8 cellular contexts compared by ENCODE assay signal in genomic region chr10:71748671-71749191, GRCh38. TPM values are rescaled to one million over a fixed set of nuclear protein-coding genes. Genes with fewer than 3 reads are reported as not detected.
DNase-seq lines count a peak whose midpoint lies in the region; ATAC-seq and TF ChIP-seq lines count a peak whose summit lies in the region.
"Had no signal": no experiment of that assay in that cellular context is flagged by ENCODE, and none has a peak within 500 bp of the region (broad histone marks: within the 10 kb centered on the region; RNA-seq: fewer than 3 reads in every experiment).

No MANE protein-coding gene starts in this region.

- ATAC-seq in GM21423 (IDR thresholded peaks at IDR 0.05; ENCODE audit: unreplicated experiment) (peak; percentile 50), lower lobe of right lung (peak; percentile 58 to 79), GM21367 (IDR thresholded peaks at IDR 0.05; ENCODE audit: unreplicated experiment) (no peak), HG03469 (IDR thresholded peaks at IDR 0.05; ENCODE audit: unreplicated experiment) (no peak)
- peak; percentile 87 for ATAC-seq in stimulated activated effector memory CD8-positive, alpha-beta T cell treated with anti-CD3 and anti-CD28 coated beads, Interleukin-12 subunit alpha, Interleukin-12 subunit beta, amount 100 ng/mL, for 72 hours

- H3K4me1 Mint-ChIP-seq in activated naive CD4-positive, alpha-beta T cell treated with anti-CD3 and anti-CD28 coated beads for 36 hours (ENCODE audit: low read depth), result peaks cover 94% of the 10 kb centered on the region
- H3K4me1 Mint-ChIP-seq in stimulated activated effector memory CD8-positive, alpha-beta T cell treated with anti-CD3 and anti-CD28 coated beads, Interleukin-12 subunit alpha, Interleukin-12 subunit beta, amount 100 ng/mL, for 72 hours, result peaks cover 96% of the 10 kb centered on the region

- CTCF ChIA-PET in activated naive CD4-positive, alpha-beta T cell treated with anti-CD3 and anti-CD28 coated beads for 36 hours (lab: Charles Lee), result interaction anchor here (0.6 to 4.1 kb wide), 9 partner anchors 9 to 50 kb away, joined by 3 to 27 read pairs (median 5); partner anchors contain the start of gene VSIR

- no peaks in the 10 kb centered on the region for H3K9me3 ChIP-seq in Peyer's patch
- H3K9me3 ChIP-seq in lower lobe of right lung, result no peaks in the 10 kb centered on the region

- H3K27ac Mint-ChIP-seq in activated naive CD4-positive, alpha-beta T cell treated with anti-CD3 and anti-CD28 coated beads for 36 hours, result peak overlapping the region; percentile 98
- H3K27ac Mint-ChIP-seq in stimulated activated effector memory CD8-positive, alpha-beta T cell treated with anti-CD3 and anti-CD28 coated beads, Interleukin-12 subunit alpha, Interleukin-12 subunit beta, amount 100 ng/mL, for 72 hours, result peak overlapping the region; percentile 97

- DNase-seq in Peyer's patch (peak; percentile 76 to 93 (median 87)), lower lobe of right lung (peak; percentile 86)
- peak; percentile 90 for DNase-seq in activated naive CD4-positive, alpha-beta T cell treated with anti-CD3 and anti-CD28 coated beads for 36 hours
- DNase-seq in stimulated activated effector memory CD8-positive, alpha-beta T cell treated with anti-CD3 and anti-CD28 coated beads, Interleukin-12 subunit alpha, Interleukin-12 subunit beta, amount 100 ng/mL, for 72 hours (ENCODE audit: low spot score in 2 of 2), result peak; percentile 49 to 82

- TF ChIP-seq POLR2A in Peyer's patch (IDR thresholded peaks at IDR 0.05), result no peak

- TF ChIP-seq CTCF in Peyer's patch (IDR thresholded peaks at IDR 0.05), result peak in 3 of 6 experiments; percentile 33 to 34 (median 33)
- TF ChIP-seq CTCF in lower lobe of right lung (IDR thresholded peaks at IDR 0.05), result peak; percentile 17

- intact Hi-C loops in activated naive CD4-positive, alpha-beta T cell treated with anti-CD3 and anti-CD28 coated beads for 36 hours (cut with micrococcal nuclease), result loop anchor here (1.0 kb wide), 5 partner anchors 9 to 25 kb away; partner anchors contain the start of gene VSIR
- intact Hi-C loops in lower lobe of right lung (cut with DNase I), result no loop called here

- H3K27me3 Mint-ChIP-seq in activated naive CD4-positive, alpha-beta T cell treated with anti-CD3 and anti-CD28 coated beads for 36 hours (ENCODE audit: low read depth), result no peaks in the 10 kb centered on the region

- peak overlapping the region; percentile 64 for H3K4me3 Mint-ChIP-seq in activated naive CD4-positive, alpha-beta T cell treated with anti-CD3 and anti-CD28 coated beads for 36 hours
- H3K4me3 Mint-ChIP-seq in stimulated activated effector memory CD8-positive, alpha-beta T cell treated with anti-CD3 and anti-CD28 coated beads, Interleukin-12 subunit alpha, Interleukin-12 subunit beta, amount 100 ng/mL, for 72 hours, result peak overlapping the region; percentile 69

- H3K36me3 Mint-ChIP-seq in activated naive CD4-positive, alpha-beta T cell treated with anti-CD3 and anti-CD28 coated beads for 36 hours (ENCODE audit: low read depth), result peaks cover 33% of the 10 kb centered on the region
- H3K36me3 Mint-ChIP-seq in stimulated activated effector memory CD8-positive, alpha-beta T cell treated with anti-CD3 and anti-CD28 coated beads, Interleukin-12 subunit alpha, Interleukin-12 subunit beta, amount 100 ng/mL, for 72 hours, result peaks cover 72% of the 10 kb centered on the region

- H3K4me1 ChIP-seq in Peyer's patch (peaks cover 40 to 82% (median 75%) of the 10 kb centered on the region in 4 donors), lower lobe of right lung (peaks cover 82% of the 10 kb centered on the region)

- no peaks in the 10 kb centered on the region for H3K9me3 Mint-ChIP-seq in activated naive CD4-positive, alpha-beta T cell treated with anti-CD3 and anti-CD28 coated beads for 36 hours
- H3K9me3 Mint-ChIP-seq in stimulated activated effector memory CD8-positive, alpha-beta T cell treated with anti-CD3 and anti-CD28 coated beads, Interleukin-12 subunit alpha, Interleukin-12 subunit beta, amount 100 ng/mL, for 72 hours, result no peaks in the 10 kb centered on the region

- peak overlapping the region; percentile 82 to 93 (median 88) for H3K27ac ChIP-seq in Peyer's patch
- H3K27ac ChIP-seq in lower lobe of right lung, result peak overlapping the region; percentile 80
- H3K27ac ChIP-seq: VCaP had no signal

- peaks cover 0 to 31% (median 3%) of the 10 kb centered on the region in 3 donors for H3K36me3 ChIP-seq in Peyer's patch
- H3K36me3 ChIP-seq in lower lobe of right lung, result peaks cover 42% of the 10 kb centered on the region

- H3K4me3 ChIP-seq in Peyer's patch, result peak overlapping the region in 1 of 4 donors; percentile 14
- no peak overlapping the region for H3K4me3 ChIP-seq in lower lobe of right lung

- no peaks in the 10 kb centered on the region for H3K27me3 ChIP-seq in Peyer's patch
- H3K27me3 ChIP-seq in lower lobe of right lung (ENCODE audit: low read depth), result no peaks in the 10 kb centered on the region

RNA-seq across cellular contexts. Expression of gene VSIR, which starts 24.6 kb away (rescaled TPM):
- 100 to 1,000 TPM in 3 of 4 donors, 10 to 100 TPM in 1; 38.0 to 169 (median 127) TPM for total RNA-seq in Peyer's patch
- 10 to 100 TPM; 52.0 to 55.5 TPM for total RNA-seq in activated naive CD4-positive, alpha-beta T cell treated with anti-CD3 and anti-CD28 coated beads for 36 hours
- total RNA-seq in lower lobe of right lung, result 117 TPM

RNA-seq across cellular contexts. Expression of gene C10orf105, which starts 29.2 kb away (rescaled TPM):
- total RNA-seq in Peyer's patch (under 1 TPM in 1 of 4 donors, not detected in 3; 0.27 TPM), lower lobe of right lung (0.32 TPM)
- total RNA-seq in activated naive CD4-positive, alpha-beta T cell treated with anti-CD3 and anti-CD28 coated beads for 36 hours, result under 1 TPM; 0.32 to 0.36 TPM

Comparison
In these comparisons a context has a peak if more than half of its experiments do, and no peak if none do; other contexts are left out.
1. ATAC-seq: peak in GM21423 (single experiment), lower lobe of right lung (2 of 2) and stimulated activated effector memory CD8-positive, alpha-beta T cell treated with anti-CD3 and anti-CD28 coated beads, Interleukin-12 subunit alpha, Interleukin-12 subunit beta, amount 100 ng/mL, for 72 hours (single experiment); none in GM21367 (single experiment) and HG03469 (single experiment).
2. Peak in every context shown above with its lines, with median percentiles within 50 percentile points of each other: DNase-seq.